In genomic region chr6:111777357-111777756, GRCh38 we compare ENCODE assay signal across 8 cellular contexts.
DNase-seq lines count a peak whose midpoint lies in the region; ATAC-seq and TF ChIP-seq lines count a peak whose summit lies in the region.

No MANE protein-coding gene starts in this region.

- in situ Hi-C loops in SK-MEL-5 (cut with HindIII; ENCODE audit: low pct_unique_long_range_greater_than_20kb, low sequenced_read_pairs) = no loop called here

- no peaks in the 10 kb centered on the region for H3K36me3 ChIP-seq in uterus

- no peak for ATAC-seq in GM19397 (IDR thresholded peaks at IDR 0.05; ENCODE audit: unreplicated experiment)

- no peaks in the 10 kb centered on the region for H3K27me3 ChIP-seq in uterus

- peak overlapping the region; percentile 96 for H3K27ac Mint-ChIP-seq in activated naive CD4-positive, alpha-beta T cell treated with anti-CD3 and anti-CD28 coated beads, Interleukin-2, amount 50 U/mL, for 24 hours

- H3K4me3 ChIP-seq in uterus = no peak overlapping the region

- peaks cover 6 to 7% of the 10 kb centered on the region in 2 donors for H3K4me1 ChIP-seq in uterus

- no peak for TF ChIP-seq POLR2A in uterus (IDR thresholded peaks at IDR 0.05)

- no peak overlapping the region for H3K4me3 Mint-ChIP-seq in activated naive CD4-positive, alpha-beta T cell treated with anti-CD3 and anti-CD28 coated beads, Interleukin-2, amount 50 U/mL, for 24 hours

- H3K36me3 Mint-ChIP-seq in activated naive CD4-positive, alpha-beta T cell treated with anti-CD3 and anti-CD28 coated beads, Interleukin-2, amount 50 U/mL, for 24 hours = peaks cover 24% of the 10 kb centered on the region

- intact Hi-C loops in uterus (cut with DNase I; ENCODE audit: low total_unique reads) = no loop called here

- H3K9me3 ChIP-seq in uterus = no peaks in the 10 kb centered on the region

- no peaks in the 10 kb centered on the region for H3K27me3 Mint-ChIP-seq in activated naive CD4-positive, alpha-beta T cell treated with anti-CD3 and anti-CD28 coated beads, Interleukin-2, amount 50 U/mL, for 24 hours

- no peak for DNase-seq in activated naive CD4-positive, alpha-beta T cell treated with Interleukin-2 at 50 U/mL for 16 hours
- peak; percentile 37 for DNase-seq in SK-MEL-5 (ENCODE audit: low read depth, low spot score)
- DNase-seq in fibroblast of peridontal ligament (ENCODE audit: extremely low read depth) = peak; percentile 43
- DNase-seq in uterus = no peak
- no peak for DNase-seq in DMS79 (lab: John Stamatoyannopoulos, UW)
- no peak for DNase-seq in NCI-H748 (lab: John Stamatoyannopoulos, UW; ENCODE audit: unreplicated experiment)

- H3K9me3 Mint-ChIP-seq in activated naive CD4-positive, alpha-beta T cell treated with anti-CD3 and anti-CD28 coated beads, Interleukin-2, amount 50 U/mL, for 24 hours = no peaks in the 10 kb centered on the region

- H3K4me1 Mint-ChIP-seq in activated naive CD4-positive, alpha-beta T cell treated with anti-CD3 and anti-CD28 coated beads, Interleukin-2, amount 50 U/mL, for 24 hours = peaks cover 92% of the 10 kb centered on the region

- H3K27ac ChIP-seq in uterus = peak overlapping the region; percentile 65 to 75

- TF ChIP-seq CTCF in uterus (IDR thresholded peaks at IDR 0.05) = no peak

Comparison
In these comparisons a context has a peak if more than half of its experiments do, and no peak if none do; other contexts are left out.
1. DNase-seq: peak in SK-MEL-5 (single experiment) and fibroblast of peridontal ligament (single experiment); none in activated naive CD4-positive, alpha-beta T cell treated with Interleukin-2 at 50 U/mL for 16 hours (single experiment), uterus (0 of 2), DMS79 (single experiment) and NCI-H748 (single experiment).